In genomic region chr16:5239472-5240277, GRCh38 we compare ENCODE assay signal across 8 cellular contexts.
DNase-seq lines count a peak whose midpoint lies in the region; ATAC-seq and TF ChIP-seq lines count a peak whose summit lies in the region.
"Not testable (repeated sequence)": the region's sequence is repeated elsewhere in the genome, so short reads cannot be mapped to it uniquely, and the experiment has no call there.

No MANE protein-coding gene starts in this region.

- POLR2A ChIA-PET in BJ (lab: Charles Lee); activated CD4-positive, alpha-beta memory T cell treated with anti-CD3 and anti-CD28 coated beads for 36 hours (lab: Charles Lee): not testable (repeated sequence)

- H3K4me3 Mint-ChIP-seq in GM23338, result peak overlapping the region; percentile 74
- H3K4me3 Mint-ChIP-seq in activated CD4-positive, alpha-beta memory T cell treated with anti-CD3 and anti-CD28 coated beads for 36 hours, result not testable (repeated sequence)
- peak overlapping the region; percentile 57 for H3K4me3 Mint-ChIP-seq in neural crest cell

- intact Hi-C loops in activated CD4-positive, alpha-beta memory T cell treated with anti-CD3 and anti-CD28 coated beads for 36 hours (cut with micrococcal nuclease), result not testable (repeated sequence)

- H4K20me1 ChIP-seq in GM23338 (replicated peaks; ENCODE audit: insufficient read depth), result not testable (repeated sequence)

- DNase-seq in BJ (ENCODE audit: low read depth); NT2/D1 (ENCODE audit: low read depth, low spot score); astrocyte of the spinal cord (ENCODE audit: low read depth, low spot score): not testable (repeated sequence)
- peak; percentile 65 for DNase-seq in GM23338 (ENCODE audit: low spot score)
- peak; percentile 58 for DNase-seq in activated CD4-positive, alpha-beta memory T cell treated with anti-CD3 and anti-CD28 coated beads for 36 hours
- peak; percentile 7 to 51 for DNase-seq in cardiac muscle cell (ENCODE audit: low read depth in 1 of 2, low spot score in 1 of 2)
- DNase-seq in neural crest cell (ENCODE audit: low read depth, low spot score), result peak; percentile 68
- DNase-seq in stimulated activated CD8-positive, alpha-beta memory T cell treated with anti-CD3 and anti-CD28 coated beads, Interleukin-15, amount 100 ng/mL, for 24 hours (ENCODE audit: low read depth), result peak; percentile 47

- TF ChIP-seq CTCF in BJ (IDR thresholded peaks at IDR 0.05; ENCODE audit: insufficient read depth, low read depth, low read length) (peak; percentile 12; the same call in 1 of the 2 replicates), GM23338 (conservative IDR thresholded peaks at IDR 0.05; ENCODE audit: low read depth in 2 of 2) (peak; percentile 9 to 57; a peak in 2 of 4 replicates), astrocyte of the spinal cord (IDR thresholded peaks at IDR 0.05; ENCODE audit: low read depth, low read length) (peak; percentile 36), cardiac muscle cell (IDR thresholded peaks at IDR 0.05; ENCODE audit: low read depth, low read length) (peak; percentile 28), neural crest cell (conservative IDR thresholded peaks at IDR 0.05) (peak; percentile 59)

- not testable (repeated sequence) for H2AFZ ChIP-seq in GM23338

- H3K27ac Mint-ChIP-seq in GM23338; activated CD4-positive, alpha-beta memory T cell treated with anti-CD3 and anti-CD28 coated beads for 36 hours; neural crest cell (ENCODE audit: unreplicated experiment): not testable (repeated sequence)

- not testable (repeated sequence) for H3K27ac ChIP-seq in GM23338 (ENCODE audit: low read depth); cardiac muscle cell

- H3K36me3 Mint-ChIP-seq in GM23338 (ENCODE audit: low read depth); activated CD4-positive, alpha-beta memory T cell treated with anti-CD3 and anti-CD28 coated beads for 36 hours; neural crest cell (ENCODE audit: low read depth): not testable (repeated sequence)

- H3K4me3 ChIP-seq in BJ (ENCODE audit: low read depth, low read length); astrocyte of the spinal cord (ENCODE audit: low read depth, low read length): not testable (repeated sequence)
- peak overlapping the region; percentile 62 for H3K4me3 ChIP-seq in GM23338
- peak overlapping the region; percentile 28 for H3K4me3 ChIP-seq in NT2/D1 (ENCODE audit: insufficient read length, low read depth)
- H3K4me3 ChIP-seq in cardiac muscle cell, result peak overlapping the region; percentile 18

- peaks cover 21% of the 10 kb centered on the region for H3K27me3 Mint-ChIP-seq in GM23338 (ENCODE audit: insufficient read depth, low read depth, poor library complexity)
- H3K27me3 Mint-ChIP-seq in activated CD4-positive, alpha-beta memory T cell treated with anti-CD3 and anti-CD28 coated beads for 36 hours, result peaks cover 21% of the 10 kb centered on the region
- peaks cover 62% of the 10 kb centered on the region for H3K27me3 Mint-ChIP-seq in neural crest cell (ENCODE audit: low read depth)

- not testable (repeated sequence) for H3K9me3 Mint-ChIP-seq in GM23338; activated CD4-positive, alpha-beta memory T cell treated with anti-CD3 and anti-CD28 coated beads for 36 hours; neural crest cell

- in situ Hi-C loops in astrocyte of the spinal cord (cut with HindIII; ENCODE audit: low sequenced_read_pairs), result not testable (repeated sequence)

- H3K27me3 ChIP-seq in BJ (ENCODE audit: control insufficient read depth, insufficient read depth, low read length); GM23338 (ENCODE audit: insufficient read depth): not testable (repeated sequence)
- H3K27me3 ChIP-seq in NT2/D1 (ENCODE audit: insufficient read depth, insufficient read length) (peaks cover 32% of the 10 kb centered on the region), cardiac muscle cell (peaks cover 54% of the 10 kb centered on the region)

- peak overlapping the region; percentile 42 for H3K9ac ChIP-seq in NT2/D1 (ENCODE audit: insufficient read length, low read depth)

- CTCF ChIA-PET in BJ (lab: Yijun Ruan, JAX), result interaction anchor here (0.6 to 0.7 kb wide), 5 partner anchors 12 to 1405 kb away, joined by 3 to 4 read pairs (median 3); no protein-coding TSS in a partner anchor
- CTCF ChIA-PET in activated CD4-positive, alpha-beta memory T cell treated with anti-CD3 and anti-CD28 coated beads for 36 hours (lab: Charles Lee), result interaction anchor here (0.6 to 1.6 kb wide), 5 partner anchors 10 to 1403 kb away, joined by 3 to 5 read pairs (median 3); no protein-coding TSS in a partner anchor

- not testable (repeated sequence) for H3K9me3 ChIP-seq in NT2/D1 (ENCODE audit: insufficient read depth, low read length); cardiac muscle cell (ENCODE audit: low read depth)

- peak; percentile 98 for ATAC-seq in GM23338

- H3F3A ChIP-seq in GM23338 (replicated peaks; ENCODE audit: low read depth), result not testable (repeated sequence)

- peak overlapping the region; percentile 78; the same call in 1 of the 2 replicates for H3K4me2 ChIP-seq in GM23338

- not testable (repeated sequence) for H3K9me2 ChIP-seq in GM23338 (ENCODE audit: insufficient read depth)

- H3K36me3 ChIP-seq in BJ (ENCODE audit: control insufficient read depth, insufficient read depth, low read length); GM23338 (ENCODE audit: insufficient read depth); NT2/D1 (ENCODE audit: insufficient read depth, insufficient read length, low read length); cardiac muscle cell: not testable (repeated sequence)

- not testable (repeated sequence) for H3K4me1 ChIP-seq in GM23338 (ENCODE audit: insufficient read depth); NT2/D1 (ENCODE audit: insufficient read depth, insufficient read length); cardiac muscle cell (ENCODE audit: low read depth)

- not testable (repeated sequence) for H3K79me2 ChIP-seq in GM23338 (replicated peaks; ENCODE audit: insufficient read depth)

- peaks cover 16% of the 10 kb centered on the region for H3K4me1 Mint-ChIP-seq in GM23338
- not testable (repeated sequence) for H3K4me1 Mint-ChIP-seq in activated CD4-positive, alpha-beta memory T cell treated with anti-CD3 and anti-CD28 coated beads for 36 hours (ENCODE audit: low read depth); neural crest cell
